ENCODE assay signal across 1 cellular context in genomic region chr16:53968896-53969295, GRCh38.
TF ChIP-seq lines count a peak whose summit lies in the region.

No MANE protein-coding gene starts in this region.

TF ChIP-seq in GM23338, 12 proteins besides CTCF, POLR2A, EP300 and RAD21 (continued from another document):
- TF ChIP-seq, protein P1, sequence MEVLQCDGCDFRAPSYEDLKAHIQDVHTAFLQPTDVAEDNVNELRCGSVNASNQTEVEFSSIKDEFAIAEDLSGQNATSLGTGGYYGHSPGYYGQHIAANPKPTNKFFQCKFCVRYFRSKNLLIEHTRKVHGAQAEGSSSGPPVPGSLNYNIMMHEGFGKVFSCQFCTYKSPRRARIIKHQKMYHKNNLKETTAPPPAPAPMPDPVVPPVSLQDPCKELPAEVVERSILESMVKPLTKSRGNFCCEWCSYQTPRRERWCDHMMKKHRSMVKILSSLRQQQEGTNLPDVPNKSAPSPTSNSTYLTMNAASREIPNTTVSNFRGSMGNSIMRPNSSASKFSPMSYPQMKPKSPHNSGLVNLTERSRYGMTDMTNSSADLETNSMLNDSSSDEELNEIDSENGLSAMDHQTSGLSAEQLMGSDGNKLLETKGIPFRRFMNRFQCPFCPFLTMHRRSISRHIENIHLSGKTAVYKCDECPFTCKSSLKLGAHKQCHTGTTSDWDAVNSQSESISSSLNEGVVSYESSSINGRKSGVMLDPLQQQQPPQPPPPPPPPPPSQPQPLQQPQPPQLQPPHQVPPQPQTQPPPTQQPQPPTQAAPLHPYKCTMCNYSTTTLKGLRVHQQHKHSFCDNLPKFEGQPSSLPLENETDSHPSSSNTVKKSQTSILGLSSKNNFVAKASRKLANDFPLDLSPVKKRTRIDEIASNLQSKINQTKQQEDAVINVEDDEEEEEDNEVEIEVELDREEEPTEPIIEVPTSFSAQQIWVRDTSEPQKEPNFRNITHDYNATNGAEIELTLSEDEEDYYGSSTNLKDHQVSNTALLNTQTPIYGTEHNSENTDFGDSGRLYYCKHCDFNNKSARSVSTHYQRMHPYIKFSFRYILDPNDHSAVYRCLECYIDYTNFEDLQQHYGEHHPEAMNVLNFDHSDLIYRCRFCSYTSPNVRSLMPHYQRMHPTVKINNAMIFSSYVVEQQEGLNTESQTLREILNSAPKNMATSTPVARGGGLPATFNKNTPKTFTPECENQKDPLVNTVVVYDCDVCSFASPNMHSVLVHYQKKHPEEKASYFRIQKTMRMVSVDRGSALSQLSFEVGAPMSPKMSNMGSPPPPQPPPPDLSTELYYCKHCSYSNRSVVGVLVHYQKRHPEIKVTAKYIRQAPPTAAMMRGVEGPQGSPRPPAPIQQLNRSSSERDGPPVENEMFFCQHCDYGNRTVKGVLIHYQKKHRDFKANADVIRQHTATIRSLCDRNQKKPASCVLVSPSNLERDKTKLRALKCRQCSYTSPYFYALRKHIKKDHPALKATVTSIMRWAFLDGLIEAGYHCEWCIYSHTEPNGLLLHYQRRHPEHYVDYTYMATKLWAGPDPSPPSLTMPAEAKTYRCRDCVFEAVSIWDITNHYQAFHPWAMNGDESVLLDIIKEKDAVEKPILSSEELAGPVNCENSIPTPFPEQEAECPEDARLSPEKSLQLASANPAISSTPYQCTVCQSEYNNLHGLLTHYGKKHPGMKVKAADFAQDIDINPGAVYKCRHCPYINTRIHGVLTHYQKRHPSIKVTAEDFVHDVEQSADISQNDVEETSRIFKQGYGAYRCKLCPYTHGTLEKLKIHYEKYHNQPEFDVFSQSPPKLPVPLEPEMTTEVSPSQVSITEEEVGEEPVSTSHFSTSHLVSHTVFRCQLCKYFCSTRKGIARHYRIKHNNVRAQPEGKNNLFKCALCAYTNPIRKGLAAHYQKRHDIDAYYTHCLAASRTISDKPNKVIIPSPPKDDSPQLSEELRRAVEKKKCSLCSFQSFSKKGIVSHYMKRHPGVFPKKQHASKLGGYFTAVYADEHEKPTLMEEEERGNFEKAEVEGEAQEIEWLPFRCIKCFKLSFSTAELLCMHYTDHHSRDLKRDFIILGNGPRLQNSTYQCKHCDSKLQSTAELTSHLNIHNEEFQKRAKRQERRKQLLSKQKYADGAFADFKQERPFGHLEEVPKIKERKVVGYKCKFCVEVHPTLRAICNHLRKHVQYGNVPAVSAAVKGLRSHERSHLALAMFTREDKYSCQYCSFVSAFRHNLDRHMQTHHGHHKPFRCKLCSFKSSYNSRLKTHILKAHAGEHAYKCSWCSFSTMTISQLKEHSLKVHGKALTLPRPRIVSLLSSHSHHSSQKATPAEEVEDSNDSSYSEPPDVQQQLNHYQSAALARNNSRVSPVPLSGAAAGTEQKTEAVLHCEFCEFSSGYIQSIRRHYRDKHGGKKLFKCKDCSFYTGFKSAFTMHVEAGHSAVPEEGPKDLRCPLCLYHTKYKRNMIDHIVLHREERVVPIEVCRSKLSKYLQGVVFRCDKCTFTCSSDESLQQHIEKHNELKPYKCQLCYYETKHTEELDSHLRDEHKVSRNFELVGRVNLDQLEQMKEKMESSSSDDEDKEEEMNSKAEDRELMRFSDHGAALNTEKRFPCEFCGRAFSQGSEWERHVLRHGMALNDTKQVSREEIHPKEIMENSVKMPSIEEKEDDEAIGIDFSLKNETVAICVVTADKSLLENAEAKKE (CRISPR knock-in tag; IDR thresholded peaks at IDR 0.05), result no peak
- no peak for TF ChIP-seq NANOG (IDR thresholded peaks at IDR 0.05; ENCODE audit: borderline replicate concordance)
- TF ChIP-seq ZNF331 (CRISPR knock-in tag; IDR thresholded peaks at IDR 0.05; ENCODE audit: low read depth), result no peak
- TF ChIP-seq CREB1 (CRISPR knock-in tag; IDR thresholded peaks at IDR 0.05; ENCODE audit: low read depth), result no peak
- no peak for TF ChIP-seq POLR2AphosphoS5 (IDR thresholded peaks at IDR 0.05; ENCODE audit: low read depth)
- TF ChIP-seq REST (IDR thresholded peaks at IDR 0.05; ENCODE audit: unreplicated experiment), result no peak
- TF ChIP-seq EZH2 (IDR thresholded peaks at IDR 0.05; ENCODE audit: low read depth, unreplicated experiment), result no peak
- no peak for TF ChIP-seq ZNF114 (CRISPR knock-in tag; IDR thresholded peaks at IDR 0.05)
- TF ChIP-seq STAT1 (IDR thresholded peaks at IDR 0.05; ENCODE audit: unreplicated experiment), result no peak
- TF ChIP-seq ETS1 (IDR thresholded peaks at IDR 0.05), result no peak
- no peak for TF ChIP-seq EZH2phosphoT487 (IDR thresholded peaks at IDR 0.05; ENCODE audit: unreplicated experiment)
